In the genomic region with DNA sequence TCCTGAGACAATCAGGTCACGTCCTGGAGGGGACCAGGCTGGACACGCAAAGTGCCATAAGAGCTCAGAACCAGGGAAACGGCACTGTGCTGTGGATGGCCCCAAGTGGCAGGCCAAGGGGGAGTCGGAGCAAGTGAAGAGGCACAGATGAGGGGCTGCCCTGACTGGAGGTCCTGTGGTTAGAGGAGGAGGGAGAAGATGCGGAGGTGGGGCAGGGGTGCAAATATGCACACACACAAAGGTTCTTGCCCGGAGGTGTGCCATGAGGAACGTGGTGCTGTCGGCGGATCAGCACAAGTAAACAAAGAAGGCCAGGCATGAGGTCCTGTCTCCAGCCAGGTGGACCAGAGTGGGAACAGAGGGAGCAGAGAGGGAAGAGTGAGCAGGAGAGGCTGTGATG, we compare ENCODE assay signal across 22 cellular contexts. TPM values are rescaled to one million over a fixed set of nuclear protein-coding genes. Genes with fewer than 3 reads are reported as not detected.
DNase-seq lines count a peak whose midpoint lies in the region; ATAC-seq, FAIRE-seq and TF ChIP-seq lines count a peak whose summit lies in the region.
"Had no signal": no experiment of that assay in that cellular context is flagged by ENCODE, and none has a peak within 500 bp of the region (broad histone marks: within the 10 kb centered on the region; RNA-seq: fewer than 3 reads in every experiment).

No MANE protein-coding gene starts in this region.

- H3K4me1 Mint-ChIP-seq in activated CD8-positive, alpha-beta T cell treated with anti-CD3 and anti-CD28 coated beads, Interleukin-2, amount 10 ng/mL, durations not matched to agents 7 days and 5 days (ENCODE audit: low read depth) = peaks cover 2% of the 10 kb centered on the region
- H3K4me1 Mint-ChIP-seq in activated CD8-positive, alpha-beta T cell treated with anti-CD3 and anti-CD28 coated beads for 36 hours (ENCODE audit: low read depth) = no peaks in the 10 kb centered on the region
- peaks cover 0 to 4% (median 0%) of the 10 kb centered on the region in 7 donors for H3K4me1 Mint-ChIP-seq in naive thymus-derived CD4-positive, alpha-beta T cell
- H3K4me1 Mint-ChIP-seq: B cell; CD4-positive, CD25-positive, alpha-beta regulatory T cell had no signal

- TF ChIP-seq CTCF in activated CD8-positive, alpha-beta T cell treated with anti-CD3 and anti-CD28 coated beads for 36 hours (IDR thresholded peaks at IDR 0.05) = no peak
- TF ChIP-seq CTCF in LNCaP clone FGC (IDR thresholded peaks at IDR 0.05; ENCODE audit: control insufficient read depth, extremely low read depth, insufficient read depth) = no peak
- no peak for TF ChIP-seq CTCF in kidney (IDR thresholded peaks at IDR 0.05; ENCODE audit: borderline replicate concordance, extremely low read depth, insufficient read depth)
- no peak for TF ChIP-seq CTCF in spleen (IDR thresholded peaks at IDR 0.05 in 8 of 11, conservative IDR thresholded peaks at IDR 0.05 in 3 of 11)

- no peak for ATAC-seq in activated CD8-positive, alpha-beta T cell treated with anti-CD3 and anti-CD28 coated beads, Interleukin-2, amount 10 ng/mL, durations not matched to agents 7 days and 5 days
- no peak for ATAC-seq in activated CD8-positive, alpha-beta T cell treated with anti-CD3 and anti-CD28 coated beads for 36 hours
- ATAC-seq in naive thymus-derived CD4-positive, alpha-beta T cell = no peak
- ATAC-seq in GM18868 (IDR thresholded peaks at IDR 0.05; ENCODE audit: unreplicated experiment) = no peak

- DNase-seq in activated CD8-positive, alpha-beta T cell treated with anti-CD3 and anti-CD28 coated beads, Interleukin-2, amount 10 ng/mL, durations not matched to agents 7 days and 5 days = no peak
- no peak for DNase-seq in activated CD8-positive, alpha-beta T cell treated with anti-CD3 and anti-CD28 coated beads for 36 hours
- DNase-seq in LNCaP clone FGC (ENCODE audit: low read depth) (no peak), kidney (peak; percentile 33), spleen (peak; percentile 58)
- no peak for DNase-seq in naive thymus-derived CD4-positive, alpha-beta T cell
- DNase-seq in stimulated activated naive CD4-positive, alpha-beta T cell (lab: John Stamatoyannopoulos, UW) = no peak
- DNase-seq: CD4-positive, CD25-positive, alpha-beta regulatory T cell; COR-L47; DMS 273 treated with DMSO at 0.1 percent for 48 hours; DND-41; Kasumi-1; MM.1S; NCI-H1092 treated with DMSO at 0.1 percent for 48 hours; NCI-H146; NCI-H2029 treated with DMSO at 0.1 percent for 48 hours; NCI-H2171; NCI-H526 had no signal

- no peaks in the 10 kb centered on the region for H3K27me3 ChIP-seq in spleen (replicated peaks in 1 of 7)
- H3K27me3 ChIP-seq in naive thymus-derived CD4-positive, alpha-beta T cell (ENCODE audit: control insufficient read depth in 2 of 2, insufficient read depth in 2 of 2, low read length in 2 of 2) = no peaks in the 10 kb centered on the region

- H3K27ac ChIP-seq in kidney (ENCODE audit: low read depth in 2 of 2, low read length in 2 of 2) = no peak overlapping the region
- H3K27ac ChIP-seq in spleen = no peak overlapping the region
- H3K27ac ChIP-seq in naive thymus-derived CD4-positive, alpha-beta T cell (ENCODE audit: low read depth, low read length) = no peak overlapping the region
- H3K27ac ChIP-seq: 22Rv1 had no signal

- intact Hi-C loops in activated CD8-positive, alpha-beta T cell treated with anti-CD3 and anti-CD28 coated beads for 36 hours (cut with micrococcal nuclease) = no loop called here
- intact Hi-C loops in kidney (cut with DNase I) (no loop called here), spleen (cut with DNase I; ENCODE audit: low total_unique reads) (no loop called here)
- intact Hi-C loops in naive thymus-derived CD4-positive, alpha-beta T cell (cut with micrococcal nuclease) = no loop called here

- TF ChIP-seq POLR2A in spleen (IDR thresholded peaks at IDR 0.05) = no peak

- H3K9ac ChIP-seq in kidney (ENCODE audit: low read length in 2 of 2) = no peak overlapping the region

- no peak overlapping the region for H3K4me3 Mint-ChIP-seq in activated CD8-positive, alpha-beta T cell treated with anti-CD3 and anti-CD28 coated beads, Interleukin-2, amount 10 ng/mL, durations not matched to agents 7 days and 5 days
- H3K4me3 Mint-ChIP-seq in activated CD8-positive, alpha-beta T cell treated with anti-CD3 and anti-CD28 coated beads for 36 hours = no peak overlapping the region
- no peak overlapping the region for H3K4me3 Mint-ChIP-seq in naive thymus-derived CD4-positive, alpha-beta T cell
- H3K4me3 Mint-ChIP-seq: B cell had no signal

- peak overlapping the region; percentile 39 for H3K4me3 ChIP-seq in LNCaP clone FGC (ENCODE audit: low read depth, low read length)
- H3K4me3 ChIP-seq in kidney (ENCODE audit: low read length in 2 of 2) = no peak overlapping the region
- H3K4me3 ChIP-seq in spleen = no peak overlapping the region
- H3K4me3 ChIP-seq in naive thymus-derived CD4-positive, alpha-beta T cell (ENCODE audit: low read length) = no peak overlapping the region
- H3K4me3 ChIP-seq: HAP-1 had no signal

- no peak for FAIRE-seq in kidney (lab: Jason Lieb, UNC)

- no peaks in the 10 kb centered on the region for H3K27me3 Mint-ChIP-seq in activated CD8-positive, alpha-beta T cell treated with anti-CD3 and anti-CD28 coated beads, Interleukin-2, amount 10 ng/mL, durations not matched to agents 7 days and 5 days (ENCODE audit: low read depth)
- H3K27me3 Mint-ChIP-seq in activated CD8-positive, alpha-beta T cell treated with anti-CD3 and anti-CD28 coated beads for 36 hours = no peaks in the 10 kb centered on the region
- H3K27me3 Mint-ChIP-seq in naive thymus-derived CD4-positive, alpha-beta T cell = no peaks in the 10 kb centered on the region
- H3K27me3 Mint-ChIP-seq: B cell; CD4-positive, CD25-positive, alpha-beta regulatory T cell had no signal

- H3K4me1 ChIP-seq in kidney (ENCODE audit: control insufficient read depth in 1 of 2, insufficient read depth in 1 of 2, low read depth in 1 of 2, low read length in 2 of 2) = no peaks in the 10 kb centered on the region
- H3K4me1 ChIP-seq in spleen = no peaks in the 10 kb centered on the region
- H3K4me1 ChIP-seq in naive thymus-derived CD4-positive, alpha-beta T cell (ENCODE audit: control insufficient read depth in 2 of 2, insufficient read depth in 2 of 2, low read length in 2 of 2) = no peaks in the 10 kb centered on the region
- H3K4me1 ChIP-seq: HAP-1 had no signal

- peaks cover 37% of the 10 kb centered on the region for H3K36me3 Mint-ChIP-seq in activated CD8-positive, alpha-beta T cell treated with anti-CD3 and anti-CD28 coated beads, Interleukin-2, amount 10 ng/mL, durations not matched to agents 7 days and 5 days (ENCODE audit: low read depth)
- H3K36me3 Mint-ChIP-seq in activated CD8-positive, alpha-beta T cell treated with anti-CD3 and anti-CD28 coated beads for 36 hours (ENCODE audit: low read depth) = peaks cover 33% of the 10 kb centered on the region
- peaks cover 9 to 59% (median 34%) of the 10 kb centered on the region in 5 donors for H3K36me3 Mint-ChIP-seq in naive thymus-derived CD4-positive, alpha-beta T cell

- POLR2A ChIA-PET in activated CD8-positive, alpha-beta T cell treated with anti-CD3 and anti-CD28 coated beads, Interleukin-2, amount 10 ng/mL, durations not matched to agents 7 days and 5 days (lab: Charles Lee) = no interaction called here
- POLR2A ChIA-PET in activated CD8-positive, alpha-beta T cell treated with anti-CD3 and anti-CD28 coated beads for 36 hours (lab: Charles Lee) = interaction anchor here (2.0 kb wide), 1 partner anchor 8 kb away, joined by 6 read pairs; no protein-coding TSS in a partner anchor
- POLR2A ChIA-PET in naive thymus-derived CD4-positive, alpha-beta T cell (lab: Charles Lee) = no interaction called here

- H3K9me3 ChIP-seq in kidney (ENCODE audit: control insufficient read depth in 1 of 2, low read length in 2 of 2) = no peaks in the 10 kb centered on the region
- H3K9me3 ChIP-seq in spleen = peaks cover 0 to 9% (median 0%) of the 10 kb centered on the region in 8 donors
- no peaks in the 10 kb centered on the region for H3K9me3 ChIP-seq in naive thymus-derived CD4-positive, alpha-beta T cell (ENCODE audit: control insufficient read depth in 2 of 3, low read length in 3 of 3)
- H3K9me3 ChIP-seq: HAP-1 had no signal

- peak overlapping the region; percentile 47 for H3K27ac Mint-ChIP-seq in activated CD8-positive, alpha-beta T cell treated with anti-CD3 and anti-CD28 coated beads, Interleukin-2, amount 10 ng/mL, durations not matched to agents 7 days and 5 days
- H3K27ac Mint-ChIP-seq in activated CD8-positive, alpha-beta T cell treated with anti-CD3 and anti-CD28 coated beads for 36 hours = no peak overlapping the region
- H3K27ac Mint-ChIP-seq in naive thymus-derived CD4-positive, alpha-beta T cell = peak overlapping the region in 2 of 9 donors; percentile 49 to 68
- H3K27ac Mint-ChIP-seq: B cell had no signal

- H3K9me3 Mint-ChIP-seq in activated CD8-positive, alpha-beta T cell treated with anti-CD3 and anti-CD28 coated beads, Interleukin-2, amount 10 ng/mL, durations not matched to agents 7 days and 5 days (ENCODE audit: insufficient read depth) = no peaks in the 10 kb centered on the region
- no peaks in the 10 kb centered on the region for H3K9me3 Mint-ChIP-seq in activated CD8-positive, alpha-beta T cell treated with anti-CD3 and anti-CD28 coated beads for 36 hours
- no peaks in the 10 kb centered on the region for H3K9me3 Mint-ChIP-seq in naive thymus-derived CD4-positive, alpha-beta T cell
- H3K9me3 Mint-ChIP-seq: CD4-positive, CD25-positive, alpha-beta regulatory T cell had no signal

- WGBS in spleen, 5 donors = 89 to 96% (median 95%) methylated on average over 9 of the region's 9 CpGs

- CTCF ChIA-PET in activated CD8-positive, alpha-beta T cell treated with anti-CD3 and anti-CD28 coated beads, Interleukin-2, amount 10 ng/mL, durations not matched to agents 7 days and 5 days (lab: Charles Lee) = interaction anchor here (1.2 kb wide), 1 partner anchor 124 kb away, joined by 3 read pairs; no protein-coding TSS in a partner anchor
- CTCF ChIA-PET in activated CD8-positive, alpha-beta T cell treated with anti-CD3 and anti-CD28 coated beads for 36 hours (lab: Charles Lee) = no interaction called here
- CTCF ChIA-PET in naive thymus-derived CD4-positive, alpha-beta T cell (lab: Charles Lee) = no interaction called here

- peaks cover 21 to 43% of the 10 kb centered on the region in 2 donors for H3K36me3 ChIP-seq in kidney (ENCODE audit: control insufficient read depth in 1 of 2, insufficient read depth in 2 of 2, low read length in 2 of 2)
- H3K36me3 ChIP-seq in spleen = peaks cover 3 to 100% (median 67%) of the 10 kb centered on the region in 6 donors
- H3K36me3 ChIP-seq in naive thymus-derived CD4-positive, alpha-beta T cell (ENCODE audit: control insufficient read depth in 2 of 3, insufficient read depth in 3 of 3, low read length in 3 of 3) = peaks cover 18 to 75% (median 22%) of the 10 kb centered on the region in 3 experiments

RNA-seq across cellular contexts. Expression of a gene that starts 23.5 kb away (rescaled TPM):
- total RNA-seq in activated CD8-positive, alpha-beta T cell treated with anti-CD3 and anti-CD28 coated beads, Interleukin-2, amount 10 ng/mL, durations not matched to agents 7 days and 5 days = 10 to 100 TPM; 35.2 to 37.9 TPM
- 10 to 100 TPM; 27.6 TPM for total RNA-seq in activated CD8-positive, alpha-beta T cell treated with anti-CD3 and anti-CD28 coated beads for 36 hours
- total RNA-seq in kidney = 36.8 TPM
- polyA plus RNA-seq in kidney (ENCODE audit: insufficient read depth, low read depth, low replicate concordance) = 41.9 TPM
- 10 to 100 TPM; 43.4 to 70.0 (median 55.5) TPM for total RNA-seq in spleen
- 10 to 100 TPM; 29.1 to 35.6 (median 32.9) TPM for polyA plus RNA-seq in spleen
- total RNA-seq in naive thymus-derived CD4-positive, alpha-beta T cell = 10 to 100 TPM; 36.7 to 47.1 (median 45.9) TPM
- 10 to 100 TPM; 29.2 to 61.2 TPM for polyA plus RNA-seq in naive thymus-derived CD4-positive, alpha-beta T cell

Comparison
In these comparisons a context has a peak if more than half of its experiments do, and no peak if none do; other contexts are left out.
1. DNase-seq: peak in kidney (single experiment) and spleen (single experiment); none in activated CD8-positive, alpha-beta T cell treated with anti-CD3 and anti-CD28 coated beads, Interleukin-2, amount 10 ng/mL, durations not matched to agents 7 days and 5 days (single experiment), activated CD8-positive, alpha-beta T cell treated with anti-CD3 and anti-CD28 coated beads for 36 hours (single experiment), LNCaP clone FGC (single experiment), naive thymus-derived CD4-positive, alpha-beta T cell (0 of 9) and stimulated activated naive CD4-positive, alpha-beta T cell (0 of 6).